ENCODE assay signal across 15 cellular contexts in genomic region chr15:26166429-26166828, GRCh38.
DNase-seq lines count a peak whose midpoint lies in the region; ATAC-seq lines count a peak whose summit lies in the region.
"Had no signal": no experiment of that assay in that cellular context is flagged by ENCODE, and none has a peak within 500 bp of the region (broad histone marks: within the 10 kb centered on the region; RNA-seq: fewer than 3 reads in every experiment).

No MANE protein-coding gene starts in this region.

- peaks cover 2 to 8% of the 10 kb centered on the region in 2 donors for H3K9me3 Mint-ChIP-seq in stimulated activated naive B cell treated with anti-CD40 and anti-IgM and Interleukin-4, amounts not matched to agents 10 μg/mL and 1 μg/mL and 100 μg/mL, for 72 hours

- H3K4me1 Mint-ChIP-seq in stimulated activated naive B cell treated with anti-CD40 and anti-IgM and Interleukin-4, amounts not matched to agents 10 μg/mL and 1 μg/mL and 100 μg/mL, for 72 hours = no peaks in the 10 kb centered on the region

- DNase-seq in SKM-1 treated with dmso at 0.1 percent for 144 hours (lab: John Stamatoyannopoulos, UW; ENCODE audit: unreplicated experiment) (peak; percentile 22), SKM-1 (lab: John Stamatoyannopoulos, UW; ENCODE audit: unreplicated experiment) (no peak), MV-4-11 (lab: John Stamatoyannopoulos, UW) (peak; percentile 93), OCI-M1 (lab: John Stamatoyannopoulos, UW) (peak; percentile 16), AML-193 (lab: John Stamatoyannopoulos, UW) (no peak), D341Med (ENCODE audit: low spot score) (no peak), 8988T (no peak)
- no peak for DNase-seq in stimulated activated naive B cell treated with anti-CD40 and anti-IgM and Interleukin-4, amounts not matched to agents 10 μg/mL and 1 μg/mL and 100 μg/mL, for 72 hours
- DNase-seq: GF-D8, MM.1S, NCI-H1436 treated with DMSO at 0.1 percent for 48 hours, NCI-H2081 treated with DMSO at 0.1 percent for 48 hours, NCI-H510A treated with DMSO at 0.1 percent for 48 hours, PC-3, T-helper 1 cell had no signal

- peak; percentile 58 to 70 for ATAC-seq in stimulated activated naive B cell treated with anti-CD40 and anti-IgM and Interleukin-4, amounts not matched to agents 10 μg/mL and 1 μg/mL and 100 μg/mL, for 72 hours (replicated peaks)
- ATAC-seq: PC-3 had no signal

- H3K4me3 Mint-ChIP-seq in stimulated activated naive B cell treated with anti-CD40 and anti-IgM and Interleukin-4, amounts not matched to agents 10 μg/mL and 1 μg/mL and 100 μg/mL, for 72 hours = no peak overlapping the region

- H3K27me3 Mint-ChIP-seq in stimulated activated naive B cell treated with anti-CD40 and anti-IgM and Interleukin-4, amounts not matched to agents 10 μg/mL and 1 μg/mL and 100 μg/mL, for 72 hours = peaks cover 0 to 8% of the 10 kb centered on the region in 2 donors

- no peaks in the 10 kb centered on the region for H3K36me3 Mint-ChIP-seq in stimulated activated naive B cell treated with anti-CD40 and anti-IgM and Interleukin-4, amounts not matched to agents 10 μg/mL and 1 μg/mL and 100 μg/mL, for 72 hours

- H3K27ac Mint-ChIP-seq in stimulated activated naive B cell treated with anti-CD40 and anti-IgM and Interleukin-4, amounts not matched to agents 10 μg/mL and 1 μg/mL and 100 μg/mL, for 72 hours = no peak overlapping the region

Comparison
In these comparisons a context has a peak if more than half of its experiments do, and no peak if none do; other contexts are left out.
1. DNase-seq: peak in SKM-1 treated with dmso at 0.1 percent for 144 hours (single experiment), MV-4-11 (single experiment) and OCI-M1 (single experiment); none in SKM-1 (single experiment), stimulated activated naive B cell treated with anti-CD40 and anti-IgM and Interleukin-4, amounts not matched to agents 10 μg/mL and 1 μg/mL and 100 μg/mL, for 72 hours (single experiment), AML-193 (0 of 2), D341Med (single experiment) and 8988T (single experiment).